23 cellular contexts compared by ENCODE assay signal in genomic region chr2:121925466-121925865, GRCh38.
"Had no signal": no experiment of that assay in that cellular context is flagged by ENCODE, and none has a peak within 500 bp of the region (broad histone marks: within the 10 kb centered on the region; RNA-seq: fewer than 3 reads in every experiment).

No MANE protein-coding gene starts in this region.

- H2AFZ ChIP-seq: neural progenitor cell had no signal

- H3K4me3 ChIP-seq: coronary artery, left ventricle myocardium inferior, lower lobe of right lung, neural progenitor cell, ovary, testis, tibial nerve, upper lobe of right lung had no signal

- ATAC-seq: esophagus mucosa; left cardiac atrium; lower lobe of right lung; natural killer cell treated with Interleukin-12 subunit alpha and Interleukin-12 subunit beta and Interleukin-15 and Interleukin-18, amount 100 ng/mL, for 72 hours; right cardiac atrium; stimulated activated naive B cell treated with anti-CD40 and anti-IgM and Interleukin-4, amounts not matched to agents 10 μg/mL and 1 μg/mL and 100 μg/mL, for 72 hours; stimulated activated naive CD8-positive, alpha-beta T cell treated with anti-CD3 and anti-CD28 coated beads, Interleukin-15, amount 100 ng/mL, for 72 hours; upper lobe of right lung had no signal

- H3K9me3 ChIP-seq: lower lobe of right lung, ovary, testis, tibial nerve, upper lobe of right lung had no signal

- H3K4me1 ChIP-seq: left ventricle myocardium inferior, lower lobe of right lung, neural progenitor cell, testis, tibial nerve, upper lobe of right lung had no signal

- H3K9ac ChIP-seq: neural progenitor cell had no signal

- H3K36me3 Mint-ChIP-seq: immature natural killer cell; natural killer cell treated with Interleukin-12 subunit alpha and Interleukin-12 subunit beta and Interleukin-15 and Interleukin-18, amount 100 ng/mL, for 72 hours; stimulated activated naive B cell treated with anti-CD40 and anti-IgM and Interleukin-4, amounts not matched to agents 10 μg/mL and 1 μg/mL and 100 μg/mL, for 72 hours had no signal

- H3K4me2 ChIP-seq: neural progenitor cell had no signal

- H3K4me3 Mint-ChIP-seq: immature natural killer cell; natural killer cell treated with Interleukin-12 subunit alpha and Interleukin-12 subunit beta and Interleukin-15 and Interleukin-18, amount 100 ng/mL, for 72 hours; neural progenitor cell; stimulated activated naive B cell treated with anti-CD40 and anti-IgM and Interleukin-4, amounts not matched to agents 10 μg/mL and 1 μg/mL and 100 μg/mL, for 72 hours; stimulated activated naive CD8-positive, alpha-beta T cell treated with anti-CD3 and anti-CD28 coated beads, Interleukin-15, amount 100 ng/mL, for 72 hours had no signal

- H3K27me3 Mint-ChIP-seq: stimulated activated naive B cell treated with anti-CD40 and anti-IgM and Interleukin-4, amounts not matched to agents 10 μg/mL and 1 μg/mL and 100 μg/mL, for 72 hours; stimulated activated naive CD8-positive, alpha-beta T cell treated with anti-CD3 and anti-CD28 coated beads, Interleukin-15, amount 100 ng/mL, for 72 hours had no signal

- H3K27ac Mint-ChIP-seq: immature natural killer cell; natural killer cell treated with Interleukin-12 subunit alpha and Interleukin-12 subunit beta and Interleukin-15 and Interleukin-18, amount 100 ng/mL, for 72 hours; neural progenitor cell; stimulated activated naive B cell treated with anti-CD40 and anti-IgM and Interleukin-4, amounts not matched to agents 10 μg/mL and 1 μg/mL and 100 μg/mL, for 72 hours had no signal

- DNase-seq: effector CD4-positive, alpha-beta T cell; foreskin fibroblast; immature natural killer cell; left cardiac atrium; left ventricle myocardium inferior; lower lobe of right lung; mesenchymal stem cell; midbrain; nucleus accumbens; ovary; right cardiac atrium; stimulated activated CD4-positive, alpha-beta T cell treated with anti-CD3 and anti-CD28 coated beads, Interleukin-15, amount 100 ng/mL, for 24 hours; stimulated activated CD4-positive, alpha-beta T cell treated with anti-CD3 and anti-CD28 coated beads, Interleukin-1b, Interleukin-23, amount 100 ng/mL, for 48 hours; stimulated activated CD4-positive, alpha-beta T cell treated with anti-CD3 and anti-CD28 coated beads, Interleukin-4, amount 100 ng/mL, for 24 hours; stimulated activated naive B cell treated with anti-CD40 and anti-IgM and Interleukin-4, amounts not matched to agents 10 μg/mL and 1 μg/mL and 100 μg/mL, for 72 hours; stimulated activated naive CD8-positive, alpha-beta T cell treated with anti-CD3 and anti-CD28 coated beads, Interleukin-15, amount 100 ng/mL, for 72 hours; testis; upper lobe of right lung had no signal

- H3K9me3 Mint-ChIP-seq: immature natural killer cell; natural killer cell treated with Interleukin-12 subunit alpha and Interleukin-12 subunit beta and Interleukin-15 and Interleukin-18, amount 100 ng/mL, for 72 hours; neural progenitor cell had no signal

- H3K27ac ChIP-seq: coronary artery, left ventricle myocardium inferior, lower lobe of right lung, neural progenitor cell, ovary, testis, tibial nerve, upper lobe of right lung had no signal

- H3K4me1 Mint-ChIP-seq: immature natural killer cell; neural progenitor cell; stimulated activated naive B cell treated with anti-CD40 and anti-IgM and Interleukin-4, amounts not matched to agents 10 μg/mL and 1 μg/mL and 100 μg/mL, for 72 hours; stimulated activated naive CD8-positive, alpha-beta T cell treated with anti-CD3 and anti-CD28 coated beads, Interleukin-15, amount 100 ng/mL, for 72 hours had no signal

- H3K27me3 ChIP-seq: neural progenitor cell, ovary, testis, tibial nerve, upper lobe of right lung had no signal

- H3K36me3 ChIP-seq: left ventricle myocardium inferior, lower lobe of right lung, neural progenitor cell, ovary, tibial nerve, upper lobe of right lung had no signal
